ENCODE assay signal across 34 cellular contexts in genomic region chr22:24233816-24234215, GRCh38. TPM values are rescaled to one million over a fixed set of nuclear protein-coding genes. Genes with fewer than 3 reads are reported as not detected.
"Had no signal": no experiment of that assay in that cellular context is flagged by ENCODE, and none has a peak within 500 bp of the region (broad histone marks: within the 10 kb centered on the region; RNA-seq: fewer than 3 reads in every experiment).

No MANE protein-coding gene starts in this region.

- H3K4me3 ChIP-seq: adrenal gland, body of pancreas, cardiac muscle cell, colonic mucosa, esophagus squamous epithelium, gastroesophageal sphincter, heart right ventricle, hepatocyte had no signal

- H3K4me1 Mint-ChIP-seq: activated B cell treated with CpG ODN at 0.5 μM for 24 hours; activated naive CD4-positive, alpha-beta T cell treated with anti-CD3 and anti-CD28 coated beads, Interleukin-2, amount 50 U/mL, for 24 hours; activated naive CD8-positive, alpha-beta T cell treated with anti-CD3 and anti-CD28 coated beads, Interleukin-2, amount 50 U/mL, for 24 hours; activated T-helper 17 cell treated with anti-CD3 and anti-CD28 coated beads, Interleukin-2, amount 50 U/mL, for 72 hours had no signal

- H3K9me3 ChIP-seq: adrenal gland, body of pancreas, colonic mucosa, esophagus squamous epithelium, gastroesophageal sphincter, heart right ventricle had no signal

- H3K4me2 ChIP-seq: hepatocyte had no signal

- H2AFZ ChIP-seq: hepatocyte had no signal

- H3K36me3 Mint-ChIP-seq: activated naive CD4-positive, alpha-beta T cell treated with anti-CD3 and anti-CD28 coated beads, Interleukin-2, amount 50 U/mL, for 24 hours; activated naive CD8-positive, alpha-beta T cell treated with anti-CD3 and anti-CD28 coated beads for 36 hours had no signal

- H3K79me2 ChIP-seq: hepatocyte had no signal

- H3K9me3 Mint-ChIP-seq: activated B cell treated with CpG ODN at 0.5 μM for 24 hours; activated CD8-positive, alpha-beta T cell treated with anti-CD3 and anti-CD28 coated beads for 36 hours; activated naive CD4-positive, alpha-beta T cell treated with anti-CD3 and anti-CD28 coated beads, Interleukin-2, amount 50 U/mL, for 24 hours; activated naive CD8-positive, alpha-beta T cell treated with anti-CD3 and anti-CD28 coated beads for 36 hours; activated naive CD8-positive, alpha-beta T cell treated with anti-CD3 and anti-CD28 coated beads, Interleukin-2, amount 50 U/mL, for 24 hours; activated T-cell treated with anti-CD3 and anti-CD28 coated beads, Interleukin-2, amount 50 U/mL, for 4 hours; activated T-helper 17 cell treated with anti-CD3 and anti-CD28 coated beads, Interleukin-2, amount 50 U/mL, for 72 hours; T-helper 2 cell treated with Interferon-gamma antibody and Interleukin-4, amounts not matched to agents 5 μg/mL and 100 μg/mL, for 36 hours had no signal

- H3K27ac ChIP-seq: body of pancreas, cardiac muscle cell, colonic mucosa, epithelial cell of prostate, esophagus squamous epithelium, gastroesophageal sphincter, heart right ventricle, hepatocyte, WERI-Rb-1 had no signal

- H3K4me3 Mint-ChIP-seq: activated B cell treated with CpG ODN at 0.5 μM for 24 hours; activated CD8-positive, alpha-beta T cell treated with anti-CD3 and anti-CD28 coated beads for 36 hours; activated naive CD4-positive, alpha-beta T cell treated with anti-CD3 and anti-CD28 coated beads, Interleukin-2, amount 50 U/mL, for 24 hours; activated naive CD8-positive, alpha-beta T cell treated with anti-CD3 and anti-CD28 coated beads for 36 hours; activated naive CD8-positive, alpha-beta T cell treated with anti-CD3 and anti-CD28 coated beads, Interleukin-2, amount 50 U/mL, for 24 hours; activated T-cell treated with anti-CD3 and anti-CD28 coated beads, Interleukin-2, amount 50 U/mL, for 4 hours; activated T-helper 17 cell treated with anti-CD3 and anti-CD28 coated beads, Interleukin-2, amount 50 U/mL, for 72 hours; T-helper 2 cell treated with Interferon-gamma antibody and Interleukin-4, amounts not matched to agents 5 μg/mL and 100 μg/mL, for 36 hours had no signal

- H3K27ac Mint-ChIP-seq: activated B cell treated with CpG ODN at 0.5 μM for 24 hours; activated CD8-positive, alpha-beta T cell treated with anti-CD3 and anti-CD28 coated beads for 36 hours; activated naive CD4-positive, alpha-beta T cell treated with anti-CD3 and anti-CD28 coated beads, Interleukin-2, amount 50 U/mL, for 24 hours; activated naive CD8-positive, alpha-beta T cell treated with anti-CD3 and anti-CD28 coated beads for 36 hours; activated naive CD8-positive, alpha-beta T cell treated with anti-CD3 and anti-CD28 coated beads, Interleukin-2, amount 50 U/mL, for 24 hours; activated T-helper 17 cell treated with anti-CD3 and anti-CD28 coated beads, Interleukin-2, amount 50 U/mL, for 72 hours; T-helper 2 cell treated with Interferon-gamma antibody and Interleukin-4, amounts not matched to agents 5 μg/mL and 100 μg/mL, for 36 hours had no signal

- H3K36me3 ChIP-seq: adrenal gland, cardiac muscle cell, colonic mucosa, gastroesophageal sphincter, WERI-Rb-1 had no signal

- H3K4me1 ChIP-seq: adrenal gland, body of pancreas, colonic mucosa, gastroesophageal sphincter had no signal

- H3K27me3 ChIP-seq: adrenal gland, body of pancreas, cardiac muscle cell, colonic mucosa, esophagus squamous epithelium, gastroesophageal sphincter, heart right ventricle, hepatocyte had no signal

- FAIRE-seq: endometrium, endothelial cell of umbilical vein had no signal

- H3K27me3 Mint-ChIP-seq: activated B cell treated with CpG ODN at 0.5 μM for 24 hours; activated CD8-positive, alpha-beta T cell treated with anti-CD3 and anti-CD28 coated beads for 36 hours; activated naive CD4-positive, alpha-beta T cell treated with anti-CD3 and anti-CD28 coated beads, Interleukin-2, amount 50 U/mL, for 24 hours; activated naive CD8-positive, alpha-beta T cell treated with anti-CD3 and anti-CD28 coated beads for 36 hours; activated naive CD8-positive, alpha-beta T cell treated with anti-CD3 and anti-CD28 coated beads, Interleukin-2, amount 50 U/mL, for 24 hours; activated T-helper 17 cell treated with anti-CD3 and anti-CD28 coated beads, Interleukin-2, amount 50 U/mL, for 72 hours had no signal

- DNase-seq: activated B cell treated with CpG ODN at 0.5 μM for 24 hours; activated CD4-positive, alpha-beta T cell treated with anti-CD3 and anti-CD28 coated beads for 48 hours; activated CD4-positive, alpha-beta T cell treated with anti-CD3 and anti-CD28 coated beads, Interleukin-2, amount 50 U/mL, for 1 hour; activated CD4-positive, alpha-beta T cell treated with anti-CD3 and anti-CD28 coated beads, Interleukin-2, amount 50 U/mL, for 48 hours; activated CD8-positive, alpha-beta memory T cell treated with anti-CD3 and anti-CD28 coated beads for 24 hours; activated CD8-positive, alpha-beta T cell treated with anti-CD3 and anti-CD28 coated beads for 36 hours; activated effector memory CD4-positive, alpha-beta T cell treated with Interleukin-2 at 50 U/mL for 16 hours; activated gamma-delta T cell treated with Interleukin-2 at 50 U/mL for 16 hours; activated naive CD4-positive, alpha-beta T cell treated with Interleukin-2 at 50 U/mL for 16 hours; activated naive CD8-positive, alpha-beta T cell treated with anti-CD3 and anti-CD28 coated beads for 36 hours; activated naive CD8-positive, alpha-beta T cell treated with anti-CD3 and anti-CD28 coated beads, Interleukin-2, amount 50 U/mL, for 24 hours; activated T-cell treated with anti-CD3 and anti-CD28 coated beads, Interleukin-2, amount 50 U/mL, for 4 hours; adrenal gland; amygdala; aorta; body of pancreas; central memory CD4-positive, alpha-beta T cell; cerebellar nuclear complex; colonic mucosa; effector CD8-positive, alpha-beta T cell; esophagus squamous epithelium; foreskin melanocyte; heart right ventricle; T1000; WERI-Rb-1 had no signal

RNA-seq across cellular contexts. Expression of gene GGT5, which starts 11.1 kb away (rescaled TPM):
- total RNA-seq: activated B cell treated with CpG ODN at 0.5 μM for 24 hours; activated CD8-positive, alpha-beta T cell treated with anti-CD3 and anti-CD28 coated beads for 36 hours; activated naive CD8-positive, alpha-beta T cell treated with anti-CD3 and anti-CD28 coated beads for 36 hours had no signal
